Comparison of ENCODE assay signal across 8 cellular contexts in genomic region chr17:81967533-81968395, GRCh38. TPM values are rescaled to one million over a fixed set of nuclear protein-coding genes. Genes with fewer than 3 reads are reported as not detected.
DNase-seq lines count a peak whose midpoint lies in the region; TF ChIP-seq lines count a peak whose summit lies in the region.

No MANE protein-coding gene starts in this region.

- no CpG with 5 or more reads among the region's 36 CpGs for WGBS in H9 (ENCODE audit: extremely low coverage, insufficient read length, low lambda C conversion rate)
- 45 to 47% methylated on average over 17 to 36 of the region's 36 CpGs for WGBS in endodermal cell (ENCODE audit: insufficient coverage in 1 of 2, insufficient read length in 1 of 2), 2 experiments

- H3K27ac ChIP-seq in H9 (ENCODE audit: insufficient read length, low read depth, low read length) (no peak overlapping the region), endodermal cell (ENCODE audit: low read depth, low read length) (no peak overlapping the region)

- H3K4me1 ChIP-seq in H9 (ENCODE audit: insufficient read depth, low read length) (peaks cover 2% of the 10 kb centered on the region; the same call in 1 of the 2 replicates), endodermal cell (ENCODE audit: control insufficient read depth, insufficient read depth, low read length) (no peaks in the 10 kb centered on the region)

- H2BK12ac ChIP-seq in H9 (ENCODE audit: insufficient read length, low read depth, low read length) = no peak overlapping the region

- no peaks in the 10 kb centered on the region for H3K79me1 ChIP-seq in H9 (ENCODE audit: insufficient read depth, low read depth, low read length, poor library complexity, severe bottlenecking)

- H3K14ac ChIP-seq in H9 (ENCODE audit: insufficient read depth, low read length) = no peak overlapping the region

- H3K9me3 ChIP-seq in H9 (ENCODE audit: control insufficient read depth, low read depth, low read length) (no peaks in the 10 kb centered on the region), endodermal cell (ENCODE audit: control insufficient read depth, low read length) (no peaks in the 10 kb centered on the region)

- no peak overlapping the region for H2BK5ac ChIP-seq in H9 (ENCODE audit: insufficient read length, low read length)

- no peak overlapping the region for H2BK15ac ChIP-seq in H9 (ENCODE audit: low read depth, low read length)

- no peaks in the 10 kb centered on the region for H3K79me2 ChIP-seq in H9 (ENCODE audit: insufficient read depth, low read length)

- H3K18ac ChIP-seq in H9 (ENCODE audit: insufficient read length, low read depth, low read length) = no peak overlapping the region

- H3K23ac ChIP-seq in H9 (ENCODE audit: insufficient read length, low read depth, low read length) = no peak overlapping the region

- no peaks in the 10 kb centered on the region for H3K23me2 ChIP-seq in H9 (ENCODE audit: insufficient read length, low read depth, low read length, poor library complexity, severe bottlenecking)

- H3T11ph ChIP-seq in H9 (ENCODE audit: low read length) = no peak overlapping the region

- H3K4me3 Mint-ChIP-seq in H9 = no peak overlapping the region; a peak in 1 of 5 replicates
- H3K4me3 Mint-ChIP-seq in endodermal cell = no peak overlapping the region
- H3K4me3 Mint-ChIP-seq in osteocyte (ENCODE audit: unreplicated experiment) = no peak overlapping the region

- H3K4me3 ChIP-seq in endodermal cell (ENCODE audit: low read length) = no peak overlapping the region

- H4K91ac ChIP-seq in H9 (ENCODE audit: insufficient read length, low read depth, low read length) = no peak overlapping the region

- peak overlapping the region; percentile 0 for H3K4me2 ChIP-seq in H9 (ENCODE audit: insufficient read depth, insufficient read length, low read length)

- H3K27me3 ChIP-seq in H9 (ENCODE audit: insufficient read depth, low read length) (peaks cover 11% of the 10 kb centered on the region; the same call in 1 of the 2 replicates), endodermal cell (ENCODE audit: control insufficient read depth, insufficient read depth, low read length, poor library complexity, severe bottlenecking) (peaks cover 9% of the 10 kb centered on the region)

- peaks cover 84% of the 10 kb centered on the region for H3K27me3 Mint-ChIP-seq in H9 (ENCODE audit: low read depth)
- peaks cover 30% of the 10 kb centered on the region for H3K27me3 Mint-ChIP-seq in endodermal cell (ENCODE audit: insufficient read depth)
- H3K27me3 Mint-ChIP-seq in osteocyte (ENCODE audit: unreplicated experiment) = peaks cover 14% of the 10 kb centered on the region

- H4K5ac ChIP-seq in H9 (ENCODE audit: insufficient read length, low read depth, low read length) = no peak overlapping the region

- no peak overlapping the region for H3K9ac ChIP-seq in H9 (ENCODE audit: extremely low read depth, insufficient read length, low read length)
- H3K9ac ChIP-seq in endodermal cell (ENCODE audit: extremely low read depth, low read length, poor library complexity, severe bottlenecking) = no peak overlapping the region

- H3K36me3 ChIP-seq in endodermal cell (ENCODE audit: control insufficient read depth, insufficient read depth, low read length) = no peaks in the 10 kb centered on the region

- TF ChIP-seq CTCF in H9 (conservative IDR thresholded peaks at IDR 0.05) (no peak), endodermal cell (conservative IDR thresholded peaks at IDR 0.05) (no peak), osteocyte (IDR thresholded peaks at IDR 0.05) (no peak)

- no peak overlapping the region for H3K4ac ChIP-seq in H9 (ENCODE audit: low read depth, low read length)

- H2BK20ac ChIP-seq in H9 (ENCODE audit: low read depth, low read length, poor library complexity, severe bottlenecking) = no peak overlapping the region

- H4K8ac ChIP-seq in H9 (replicated peaks; ENCODE audit: insufficient read length, low read depth, low read length) = no peak overlapping the region

- H3K36me3 Mint-ChIP-seq in H9 (ENCODE audit: insufficient read depth in 1 of 3, low read depth in 3 of 3) (no peaks in the 10 kb centered on the region), endodermal cell (ENCODE audit: low read depth) (no peaks in the 10 kb centered on the region), osteocyte (ENCODE audit: unreplicated experiment) (no peaks in the 10 kb centered on the region)

- H3K27ac Mint-ChIP-seq in H9 = no peak overlapping the region
- no peak overlapping the region for H3K27ac Mint-ChIP-seq in endodermal cell
- no peak overlapping the region for H3K27ac Mint-ChIP-seq in osteocyte (ENCODE audit: unreplicated experiment)

- H2AK5ac ChIP-seq in H9 (ENCODE audit: insufficient read length, low read length) = no peak overlapping the region

- DNase-seq in AG20443 (ENCODE audit: low spot score) (peak; percentile 84), H9 (peak; percentile 95), NCI-H526 treated with DMSO at 0.1 percent for 48 hours (lab: John Stamatoyannopoulos, UW) (peak; percentile 36), endodermal cell (peak; percentile 96), mucosa of gallbladder (ENCODE audit: low spot score) (peak; percentile 78), osteocyte (ENCODE audit: extremely low spot score, unreplicated experiment) (no peak)
- peak; percentile 68 to 75 (median 71) for DNase-seq in activated CD8-positive, alpha-beta memory T cell treated with anti-CD3 and anti-CD28 coated beads for 48 hours (ENCODE audit: low read depth in 2 of 3, low spot score in 2 of 3)
- DNase-seq in stimulated activated CD8-positive, alpha-beta memory T cell treated with anti-CD3 and anti-CD28 coated beads, Interleukin-4, amount 100 ng/mL, for 24 hours (ENCODE audit: low read depth) = peak; percentile 81

- H3K4me1 Mint-ChIP-seq in H9 (peaks cover 8 to 20% of the 10 kb centered on the region in 2 experiments), endodermal cell (peaks cover 22% of the 10 kb centered on the region), osteocyte (ENCODE audit: unreplicated experiment) (peaks cover 3% of the 10 kb centered on the region)

- no peak overlapping the region for H3K56ac ChIP-seq in H9 (ENCODE audit: insufficient read length, low read depth, low read length)

- H4K20me1 ChIP-seq in H9 (ENCODE audit: control insufficient read depth, insufficient read depth, insufficient read length) = no peaks in the 10 kb centered on the region

- H2BK120ac ChIP-seq in H9 (ENCODE audit: low read depth, low read length, poor library complexity, severe bottlenecking) = no peak overlapping the region

- H3K9me3 Mint-ChIP-seq in H9 = peaks cover 7% of the 10 kb centered on the region in 2 experiments
- H3K9me3 Mint-ChIP-seq in endodermal cell = peaks cover 7% of the 10 kb centered on the region
- no peaks in the 10 kb centered on the region for H3K9me3 Mint-ChIP-seq in osteocyte (ENCODE audit: unreplicated experiment)

- H2AFZ ChIP-seq in H9 (ENCODE audit: low read length) = no peak overlapping the region

RNA-seq across cellular contexts. Expression of gene NOTUM, which starts 6.8 kb away (rescaled TPM):
- total RNA-seq in H9 (2021) = 2.0 and 2.1 TPM in 2 replicates
- total RNA-seq in endodermal cell = 10 to 100 TPM; 12.5 to 26.3 TPM
- polyA plus RNA-seq in endodermal cell (2013, experiment 1 of 2) = 6.2 TPM
- polyA plus RNA-seq in endodermal cell (2013, experiment 2 of 2) = 5.0 TPM
- 1.3 TPM for total RNA-seq in mucosa of gallbladder
- total RNA-seq in osteocyte = 0.30 TPM in 1 of 2 replicates, not detected in the other

RNA-seq across cellular contexts. Expression of gene ASPSCR1, which starts 9.7 kb away (rescaled TPM):
- total RNA-seq in H9 (2021) (50.9 and 53.1 TPM in 2 replicates), endodermal cell (10 to 100 TPM; 50.8 to 65.4 TPM), mucosa of gallbladder (45.4 TPM), osteocyte (45.9 and 47.1 TPM in 2 replicates)
- polyA plus RNA-seq in endodermal cell (2013, experiment 1 of 2) = 41.5 TPM
- polyA plus RNA-seq in endodermal cell (2013, experiment 2 of 2) = 30.3 TPM

RNA-seq across cellular contexts. Expression of gene MYADML2, which starts 20.7 kb away (rescaled TPM):
- total RNA-seq in H9 (2021) = 0.13 and 0.22 TPM in 2 replicates
- not detected for total RNA-seq in endodermal cell
- not detected for polyA plus RNA-seq in endodermal cell (2013, experiment 1 of 2)
- not detected for polyA plus RNA-seq in endodermal cell (2013, experiment 2 of 2)
- total RNA-seq in mucosa of gallbladder = not detected
- total RNA-seq in osteocyte = not detected in 2 replicates

RNA-seq across cellular contexts. Expression of gene PYCR1, which starts 30.7 kb away (rescaled TPM):
- 111 and 116 TPM in 2 replicates for total RNA-seq in H9 (2021)
- total RNA-seq in endodermal cell = 100 to 1,000 TPM; 104 to 107 TPM
- 100 TPM for polyA plus RNA-seq in endodermal cell (2013, experiment 1 of 2)
- polyA plus RNA-seq in endodermal cell (2013, experiment 2 of 2) = 91.8 TPM
- total RNA-seq in mucosa of gallbladder = 12.6 TPM
- total RNA-seq in osteocyte = 123 and 128 TPM in 2 replicates

RNA-seq across cellular contexts. Expression of gene MAFG, which starts 40.2 kb away (rescaled TPM):
- 31.4 and 33.7 TPM in 2 replicates for total RNA-seq in H9 (2021)
- 10 to 100 TPM; 39.9 to 54.1 TPM for total RNA-seq in endodermal cell
- 16.8 TPM for polyA plus RNA-seq in endodermal cell (2013, experiment 1 of 2)
- 15.6 TPM for polyA plus RNA-seq in endodermal cell (2013, experiment 2 of 2)
- 31.6 TPM for total RNA-seq in mucosa of gallbladder
- 34.7 and 35.6 TPM in 2 replicates for total RNA-seq in osteocyte
